In the genomic region with DNA sequence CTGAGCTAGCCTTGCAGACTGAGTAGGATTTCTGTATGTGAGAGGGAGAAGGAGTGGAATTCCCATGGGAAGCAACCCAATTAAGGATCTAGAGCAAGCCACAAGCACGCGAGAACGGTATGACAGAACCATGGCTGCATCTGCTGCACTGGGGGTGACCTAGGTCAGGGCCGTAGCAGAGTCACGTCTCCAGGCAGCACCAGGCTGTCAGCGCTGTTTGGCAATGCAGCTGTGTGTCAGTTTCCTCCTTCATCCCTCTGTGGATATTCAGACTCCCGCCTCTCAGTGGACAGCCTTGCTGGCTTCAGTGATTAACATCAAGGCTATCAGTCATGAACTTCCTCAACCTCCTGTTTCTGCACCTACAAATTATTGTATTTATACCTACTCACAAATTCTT, we compare ENCODE assay signal across 2 cellular contexts.
TF ChIP-seq lines count a peak whose summit lies in the region.

No MANE protein-coding gene starts in this region.

TF ChIP-seq in endothelial cell of umbilical vein, 7 proteins besides CTCF, POLR2A, EP300 and RAD21 (continued from another document):
- TF ChIP-seq POLR2AphosphoS5 (IDR thresholded peaks at IDR 0.05; ENCODE audit: insufficient read depth, low read depth, low read length): peak; percentile 12
- no peak for TF ChIP-seq MYC (IDR thresholded peaks at IDR 0.05; ENCODE audit: low read depth, low read length)

TF ChIP-seq in liver, 16 proteins besides CTCF, POLR2A, EP300 and RAD21 (continued from another document):
- TF ChIP-seq, protein P1, sequence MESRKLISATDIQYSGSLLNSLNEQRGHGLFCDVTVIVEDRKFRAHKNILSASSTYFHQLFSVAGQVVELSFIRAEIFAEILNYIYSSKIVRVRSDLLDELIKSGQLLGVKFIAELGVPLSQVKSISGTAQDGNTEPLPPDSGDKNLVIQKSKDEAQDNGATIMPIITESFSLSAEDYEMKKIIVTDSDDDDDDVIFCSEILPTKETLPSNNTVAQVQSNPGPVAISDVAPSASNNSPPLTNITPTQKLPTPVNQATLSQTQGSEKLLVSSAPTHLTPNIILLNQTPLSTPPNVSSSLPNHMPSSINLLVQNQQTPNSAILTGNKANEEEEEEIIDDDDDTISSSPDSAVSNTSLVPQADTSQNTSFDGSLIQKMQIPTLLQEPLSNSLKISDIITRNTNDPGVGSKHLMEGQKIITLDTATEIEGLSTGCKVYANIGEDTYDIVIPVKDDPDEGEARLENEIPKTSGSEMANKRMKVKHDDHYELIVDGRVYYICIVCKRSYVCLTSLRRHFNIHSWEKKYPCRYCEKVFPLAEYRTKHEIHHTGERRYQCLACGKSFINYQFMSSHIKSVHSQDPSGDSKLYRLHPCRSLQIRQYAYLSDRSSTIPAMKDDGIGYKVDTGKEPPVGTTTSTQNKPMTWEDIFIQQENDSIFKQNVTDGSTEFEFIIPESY (IDR thresholded peaks at IDR 0.05): no peak
- no peak for TF ChIP-seq GABPA (IDR thresholded peaks at IDR 0.05 in 1 of 2, conservative IDR thresholded peaks at IDR 0.05 in 1 of 2)
